24 cellular contexts compared by ENCODE assay signal in genomic region chr1:239125888-239126287, GRCh38.
"Had no signal": no experiment of that assay in that cellular context is flagged by ENCODE, and none has a peak within 500 bp of the region (broad histone marks: within the 10 kb centered on the region; RNA-seq: fewer than 3 reads in every experiment).

No MANE protein-coding gene starts in this region.

- H3K9me3 Mint-ChIP-seq: T-helper 2 cell treated with Interferon-gamma antibody and Interleukin-4, amounts not matched to agents 5 μg/mL and 100 μg/mL, for 36 hours had no signal

- H3K4me3 ChIP-seq: adrenal gland, breast epithelium, coronary artery, esophagus squamous epithelium, gastroesophageal sphincter, heart right ventricle, pancreas, upper lobe of left lung had no signal

- H3K4me3 Mint-ChIP-seq: activated naive CD8-positive, alpha-beta T cell; endodermal cell; natural killer cell treated with Interleukin-12 subunit alpha and Interleukin-12 subunit beta and Interleukin-15 and Interleukin-18, amount 100 ng/mL, for 72 hours; stimulated activated effector memory CD8-positive, alpha-beta T cell treated with anti-CD3 and anti-CD28 coated beads, Interleukin-12 subunit alpha, Interleukin-12 subunit beta, amount 100 ng/mL, for 72 hours; T-cell; T-helper 2 cell treated with Interferon-gamma antibody and Interleukin-4, amounts not matched to agents 5 μg/mL and 100 μg/mL, for 36 hours had no signal

- H3K4me1 Mint-ChIP-seq: stimulated activated effector memory CD8-positive, alpha-beta T cell treated with anti-CD3 and anti-CD28 coated beads, Interleukin-12 subunit alpha, Interleukin-12 subunit beta, amount 100 ng/mL, for 72 hours; T-cell had no signal

- H3K36me3 Mint-ChIP-seq: activated naive CD8-positive, alpha-beta T cell; natural killer cell treated with Interleukin-12 subunit alpha and Interleukin-12 subunit beta and Interleukin-15 and Interleukin-18, amount 100 ng/mL, for 72 hours; stimulated activated effector memory CD8-positive, alpha-beta T cell treated with anti-CD3 and anti-CD28 coated beads, Interleukin-12 subunit alpha, Interleukin-12 subunit beta, amount 100 ng/mL, for 72 hours; T-cell had no signal

- H3K27me3 ChIP-seq: adrenal gland, breast epithelium, esophagus squamous epithelium, gastroesophageal sphincter, heart right ventricle, neutrophil, pancreas, upper lobe of left lung had no signal

- H3K27ac Mint-ChIP-seq: activated naive CD8-positive, alpha-beta T cell; endodermal cell; natural killer cell treated with Interleukin-12 subunit alpha and Interleukin-12 subunit beta and Interleukin-15 and Interleukin-18, amount 100 ng/mL, for 72 hours; stimulated activated effector memory CD8-positive, alpha-beta T cell treated with anti-CD3 and anti-CD28 coated beads, Interleukin-12 subunit alpha, Interleukin-12 subunit beta, amount 100 ng/mL, for 72 hours; T-cell; T-helper 2 cell treated with Interferon-gamma antibody and Interleukin-4, amounts not matched to agents 5 μg/mL and 100 μg/mL, for 36 hours had no signal

- H3K27me3 Mint-ChIP-seq: activated naive CD8-positive, alpha-beta T cell; natural killer cell treated with Interleukin-12 subunit alpha and Interleukin-12 subunit beta and Interleukin-15 and Interleukin-18, amount 100 ng/mL, for 72 hours; T-cell had no signal

- ATAC-seq: gastroesophageal sphincter; heart right ventricle; left cardiac atrium; natural killer cell treated with Interleukin-12 subunit alpha and Interleukin-12 subunit beta and Interleukin-15 and Interleukin-18, amount 100 ng/mL, for 72 hours; pancreas; sciatic nerve; stimulated activated effector memory CD8-positive, alpha-beta T cell treated with anti-CD3 and anti-CD28 coated beads, Interleukin-12 subunit alpha, Interleukin-12 subunit beta, amount 100 ng/mL, for 72 hours; T-cell had no signal

- DNase-seq: activated CD4-positive, alpha-beta T cell treated with anti-CD3 and anti-CD28 coated beads for 1 hour; activated CD4-positive, alpha-beta T cell treated with anti-CD3 and anti-CD28 coated beads, Interleukin-2, amount 50 U/mL, for 1 hour; activated naive CD4-positive, alpha-beta T cell; activated T-cell treated with anti-CD3 and anti-CD28 coated beads, Interleukin-2, amount 50 U/mL, for 1 hour; adrenal gland; esophagus squamous epithelium; heart right ventricle; left cardiac atrium; pancreas; small intestine; stimulated activated CD4-positive, alpha-beta T cell treated with anti-CD3 and anti-CD28 coated beads, Interleukin-2, amount 100 ng/mL, for 24 hours; T-cell; upper lobe of left lung; WERI-Rb-1 had no signal

- H3K4me1 ChIP-seq: adrenal gland, breast epithelium, esophagus squamous epithelium, gastroesophageal sphincter, pancreas, upper lobe of left lung had no signal

- H3K27ac ChIP-seq: adrenal gland, breast epithelium, coronary artery, esophagus squamous epithelium, gastroesophageal sphincter, heart right ventricle, neutrophil, pancreas, upper lobe of left lung, WERI-Rb-1 had no signal

- H3K36me3 ChIP-seq: adrenal gland, breast epithelium, esophagus squamous epithelium, gastroesophageal sphincter, heart right ventricle, neutrophil, pancreas, upper lobe of left lung, WERI-Rb-1 had no signal

- H3K9me3 ChIP-seq: adrenal gland, breast epithelium, esophagus squamous epithelium, gastroesophageal sphincter, heart right ventricle, neutrophil, pancreas, upper lobe of left lung had no signal
